ENCODE assay signal across 18 cellular contexts in the genomic region with DNA sequence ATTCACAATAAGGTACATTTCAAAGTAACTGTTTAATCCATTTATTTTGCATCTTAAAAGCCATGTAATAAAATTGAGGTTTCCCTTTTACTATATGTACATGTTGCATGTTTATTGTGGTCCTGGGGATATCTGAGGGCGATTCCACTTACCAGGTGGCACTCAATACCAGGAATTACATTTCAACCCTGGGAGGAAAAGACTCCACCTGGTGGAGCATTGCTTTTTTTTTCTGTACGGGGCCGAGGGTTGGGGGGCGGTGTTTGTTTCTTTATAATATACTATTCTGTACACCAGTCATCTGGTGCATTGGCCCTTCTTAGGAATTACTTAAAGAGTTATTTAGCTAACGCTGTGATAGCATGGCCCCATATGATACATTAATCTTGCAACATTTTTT. TPM values are rescaled to one million over a fixed set of nuclear protein-coding genes. Genes with fewer than 3 reads are reported as not detected.
DNase-seq lines count a peak whose midpoint lies in the region; ATAC-seq and TF ChIP-seq lines count a peak whose summit lies in the region.
"Had no signal": no experiment of that assay in that cellular context is flagged by ENCODE, and none has a peak within 500 bp of the region (broad histone marks: within the 10 kb centered on the region; RNA-seq: fewer than 3 reads in every experiment).

No MANE protein-coding gene starts in this region.

- 0 out of 2 replicates have a peak, but pooled peaks cover 3% of the 10 kb centered on the region for H3K36me3 ChIP-seq in KMS-11 (ENCODE audit: insufficient read depth)
- H3K36me3 ChIP-seq in kidney epithelial cell (ENCODE audit: control insufficient read depth, insufficient read depth, low read length) = no peaks in the 10 kb centered on the region
- H3K36me3 ChIP-seq: stomach had no signal

- DNase-seq in DMS53 (lab: John Stamatoyannopoulos, UW) (peak; percentile 17), DMS53 treated with DMSO at 0.1 percent for 48 hours (lab: John Stamatoyannopoulos, UW; ENCODE audit: unreplicated experiment) (no peak), SK-MEL-5 (ENCODE audit: low read depth, low spot score) (peak; percentile 37), kidney epithelial cell (ENCODE audit: low read depth) (no peak), hypothalamus (lab: John Stamatoyannopoulos, UW) (no peak), NCI-H446 (lab: John Stamatoyannopoulos, UW) (no peak)
- DNase-seq: activated CD4-positive, alpha-beta T cell treated with anti-CD3 and anti-CD28 coated beads for 48 hours; activated T-cell treated with anti-CD3 and anti-CD28 coated beads, Interleukin-2, amount 50 U/mL, for 1 hour; glutamatergic neuron; islet precursor cell; retina; stimulated activated CD4-positive, alpha-beta T cell treated with anti-CD3 and anti-CD28 coated beads, Interleukin-15, amount 100 ng/mL, for 24 hours; stomach had no signal

- H3K4me3 ChIP-seq in KMS-11 (IDR thresholded peaks at IDR 0.05; ENCODE audit: insufficient read depth, low read depth, low read length) (no peak overlapping the region), kidney epithelial cell (ENCODE audit: low read depth, low read length) (no peak overlapping the region)
- H3K4me3 ChIP-seq: stomach had no signal

- no peak for ATAC-seq in GM19328 (IDR thresholded peaks at IDR 0.05; ENCODE audit: unreplicated experiment)
- ATAC-seq: esophagus mucosa had no signal

- H3K9ac ChIP-seq in KMS-11 = peak overlapping the region; percentile 6; the same call in 1 of the 2 replicates

- no peaks in the 10 kb centered on the region for H3K27me3 ChIP-seq in KMS-11 (ENCODE audit: insufficient read depth, low read depth)
- H3K27me3 ChIP-seq in kidney epithelial cell (ENCODE audit: control insufficient read depth, insufficient read depth, low read length) = no peaks in the 10 kb centered on the region
- H3K27me3 ChIP-seq: stomach had no signal

- TF ChIP-seq CTCF in KMS-11 (conservative IDR thresholded peaks at IDR 0.05; ENCODE audit: low read depth, low read length) (peak; percentile 34; the same call in 1 of the 2 replicates), kidney epithelial cell (IDR thresholded peaks at IDR 0.05; ENCODE audit: insufficient read depth, low read length, poor library complexity, severe bottlenecking) (peak; percentile 10)

- no peaks in the 10 kb centered on the region for H4K20me1 ChIP-seq in KMS-11 (ENCODE audit: insufficient read depth)

- peak overlapping the region; percentile 53 for H3K27ac ChIP-seq in KMS-11
- H3K27ac ChIP-seq: stomach had no signal

- in situ Hi-C loops in SK-MEL-5 (cut with HindIII; ENCODE audit: low pct_unique_long_range_greater_than_20kb, low sequenced_read_pairs) = no loop called here

- peak overlapping the region; percentile 83 for H3K4me2 ChIP-seq in KMS-11

- H3K79me2 ChIP-seq in KMS-11 (ENCODE audit: insufficient read depth, low read depth) = peaks cover 28% of the 10 kb centered on the region; the same call in 1 of the 2 replicates

- H2AFZ ChIP-seq in KMS-11 (ENCODE audit: low read depth) = peak overlapping the region; percentile 11; the same call in 1 of the 2 replicates

- peaks cover 92% of the 10 kb centered on the region for H3K4me1 ChIP-seq in KMS-11 (ENCODE audit: low read depth, poor library complexity, severe bottlenecking)

RNA-seq across cellular contexts. Expression of a gene that starts 7.1 kb away (rescaled TPM):
- total RNA-seq in SK-MEL-5 (2014; rRNA removed; shearing (Covaris generic)) = 0.11 and 0.27 TPM in 2 replicates
- polyA plus RNA-seq in SK-MEL-5 (2015; cell fraction: cytosol; rRNA removed) = 0.13 TPM in 1 of 2 replicates, not detected in the other
- 0.07 and 0.28 TPM in 2 replicates for polyA plus RNA-seq in SK-MEL-5 (2015; cell fraction: nucleus; rRNA removed)
- total RNA-seq in kidney epithelial cell = not detected in 2 replicates
- total RNA-seq: A172 had no signal
- polyA plus RNA-seq: neural cell had no signal

Comparison
In these comparisons a context has a peak if more than half of its experiments do, and no peak if none do; other contexts are left out.
1. DNase-seq: peak in DMS53 (single experiment) and SK-MEL-5 (single experiment); none in DMS53 treated with DMSO at 0.1 percent for 48 hours (single experiment), kidney epithelial cell (single experiment), hypothalamus (0 of 51) and NCI-H446 (0 of 2).